ENCODE assay signal across 13 cellular contexts in genomic region chr1:58727363-58727762, GRCh38. TPM values are rescaled to one million over a fixed set of nuclear protein-coding genes. Genes with fewer than 3 reads are reported as not detected.
A peak's percentile ranks its signal among the peaks of the same experiment; 100 is the strongest.
DNase-seq lines count a peak whose midpoint lies in the region; ATAC-seq and TF ChIP-seq lines count a peak whose summit lies in the region.
"Had no signal": no experiment of that assay in that cellular context is flagged by ENCODE, and none has a peak within 500 bp of the region (broad histone marks: within the 10 kb centered on the region; RNA-seq: fewer than 3 reads in every experiment).

No MANE protein-coding gene starts in this region.

- no peaks in the 10 kb centered on the region for H3K27me3 ChIP-seq in skeletal muscle satellite cell (ENCODE audit: control insufficient read depth, insufficient read depth, low read length)
- H3K27me3 ChIP-seq: BE2C had no signal

- no peaks in the 10 kb centered on the region for H3K9me2 ChIP-seq in OCI-LY7 (ENCODE audit: insufficient read depth, low read length)

- no peaks in the 10 kb centered on the region for H3K9me3 Mint-ChIP-seq in activated CD4-positive, alpha-beta T cell treated with anti-CD3 and anti-CD28 coated beads, Interleukin-2, amount 10 ng/mL, durations not matched to agents 24 days and 14 days
- H3K9me3 Mint-ChIP-seq in activated CD4-positive, alpha-beta T cell treated with anti-CD3 and anti-CD28 coated beads, Interleukin-2, amount 10 ng/mL, durations not matched to agents 7 days and 5 days = no peaks in the 10 kb centered on the region
- H3K9me3 Mint-ChIP-seq: endodermal cell; nephron; stimulated activated naive B cell treated with anti-CD40 and anti-IgM and Interleukin-4, amounts not matched to agents 10 μg/mL and 1 μg/mL and 100 μg/mL, for 72 hours had no signal

- H4K20me1 ChIP-seq in OCI-LY7 (ENCODE audit: insufficient read depth, low read length) = no peaks in the 10 kb centered on the region

- H3K36me3 Mint-ChIP-seq in activated CD4-positive, alpha-beta T cell treated with anti-CD3 and anti-CD28 coated beads, Interleukin-2, amount 10 ng/mL, durations not matched to agents 24 days and 14 days (ENCODE audit: low read depth) = no peaks in the 10 kb centered on the region
- no peaks in the 10 kb centered on the region for H3K36me3 Mint-ChIP-seq in activated CD4-positive, alpha-beta T cell treated with anti-CD3 and anti-CD28 coated beads, Interleukin-2, amount 10 ng/mL, durations not matched to agents 7 days and 5 days (ENCODE audit: low read depth)
- H3K36me3 Mint-ChIP-seq: stimulated activated naive B cell treated with anti-CD40 and anti-IgM and Interleukin-4, amounts not matched to agents 10 μg/mL and 1 μg/mL and 100 μg/mL, for 72 hours had no signal

- BruUV-seq in OCI-LY7 (replicated peaks; lab: Mats Ljungman, UMichigan) = no TSS peak

- peak overlapping the region; percentile 53 for H3K9ac ChIP-seq in skeletal muscle satellite cell (ENCODE audit: low read depth, low read length)

- no peak for DNase-seq in activated CD4-positive, alpha-beta T cell treated with anti-CD3 and anti-CD28 coated beads, Interleukin-2, amount 10 ng/mL, durations not matched to agents 24 days and 14 days
- no peak for DNase-seq in activated CD4-positive, alpha-beta T cell treated with anti-CD3 and anti-CD28 coated beads, Interleukin-2, amount 10 ng/mL, durations not matched to agents 7 days and 5 days
- DNase-seq in OCI-LY7 (ENCODE audit: low spot score) = no peak
- DNase-seq in epithelial cell of prostate (ENCODE audit: low read depth, low spot score) = peak; percentile 89
- DNase-seq in hypothalamus (lab: John Stamatoyannopoulos, UW) = no peak
- DNase-seq in SHP77 (lab: John Stamatoyannopoulos, UW) = no peak
- DNase-seq: activated CD4-positive, CD25-positive, alpha-beta regulatory T cell treated with anti-CD3 and anti-CD28 coated beads, Interleukin-2, amount 50 U/mL, for 72 hours; BE2C; endodermal cell; stimulated activated naive B cell treated with anti-CD40 and anti-IgM and Interleukin-4, amounts not matched to agents 10 μg/mL and 1 μg/mL and 100 μg/mL, for 72 hours had no signal

- H3K4me2 ChIP-seq in OCI-LY7 (ENCODE audit: low read length) = peak overlapping the region; percentile 65; the same call in 1 of the 2 replicates
- H3K4me2 ChIP-seq in skeletal muscle satellite cell (ENCODE audit: low read length) = peak overlapping the region; percentile 67

- no peaks in the 10 kb centered on the region for H3K79me2 ChIP-seq in OCI-LY7 (ENCODE audit: insufficient read depth, low read depth, low read length)

- H3K27ac ChIP-seq in OCI-LY7 (ENCODE audit: low read depth, low read length, poor library complexity, severe bottlenecking) = peak overlapping the region; percentile 81
- peak overlapping the region; percentile 63 for H3K27ac ChIP-seq in epithelial cell of prostate

- peak overlapping the region; percentile 29 for H3K4me3 Mint-ChIP-seq in activated CD4-positive, alpha-beta T cell treated with anti-CD3 and anti-CD28 coated beads, Interleukin-2, amount 10 ng/mL, durations not matched to agents 24 days and 14 days
- H3K4me3 Mint-ChIP-seq in activated CD4-positive, alpha-beta T cell treated with anti-CD3 and anti-CD28 coated beads, Interleukin-2, amount 10 ng/mL, durations not matched to agents 7 days and 5 days = no peak overlapping the region
- H3K4me3 Mint-ChIP-seq: endodermal cell; nephron; stimulated activated naive B cell treated with anti-CD40 and anti-IgM and Interleukin-4, amounts not matched to agents 10 μg/mL and 1 μg/mL and 100 μg/mL, for 72 hours had no signal

- intact Hi-C loops in activated CD4-positive, alpha-beta T cell treated with anti-CD3 and anti-CD28 coated beads, Interleukin-2, amount 10 ng/mL, durations not matched to agents 24 days and 14 days (cut with micrococcal nuclease) = no loop called here
- intact Hi-C loops in OCI-LY7 (cut with micrococcal nuclease; ENCODE audit: unreplicated experiment) = loop anchor here (5.0 kb wide), 2 partner anchors 90 to 200 kb away; no protein-coding TSS in a partner anchor

- no peaks in the 10 kb centered on the region for H3K27me3 Mint-ChIP-seq in activated CD4-positive, alpha-beta T cell treated with anti-CD3 and anti-CD28 coated beads, Interleukin-2, amount 10 ng/mL, durations not matched to agents 24 days and 14 days
- H3K27me3 Mint-ChIP-seq in activated CD4-positive, alpha-beta T cell treated with anti-CD3 and anti-CD28 coated beads, Interleukin-2, amount 10 ng/mL, durations not matched to agents 7 days and 5 days = no peaks in the 10 kb centered on the region
- H3K27me3 Mint-ChIP-seq: stimulated activated naive B cell treated with anti-CD40 and anti-IgM and Interleukin-4, amounts not matched to agents 10 μg/mL and 1 μg/mL and 100 μg/mL, for 72 hours had no signal

- no peak for TF ChIP-seq CTCF in OCI-LY7 (conservative IDR thresholded peaks at IDR 0.05; ENCODE audit: low read length)

- no peak overlapping the region for H3K4me3 ChIP-seq in OCI-LY7 (ENCODE audit: low read depth, low read length, poor library complexity, severe bottlenecking)
- no peak overlapping the region for H3K4me3 ChIP-seq in skeletal muscle satellite cell (ENCODE audit: low read length)

- peak overlapping the region; percentile 94; the same call in 1 of the 2 replicates for H2AFZ ChIP-seq in OCI-LY7 (ENCODE audit: low read length)

- no peaks in the 10 kb centered on the region for H3K9me3 ChIP-seq in OCI-LY7 (ENCODE audit: low read length)
- no peaks in the 10 kb centered on the region for H3K9me3 ChIP-seq in skeletal muscle satellite cell (replicated peaks; ENCODE audit: low read length)
- H3K9me3 ChIP-seq: BE2C had no signal

- no peak for ATAC-seq in HG03097 (IDR thresholded peaks at IDR 0.05; ENCODE audit: low FRiP score, unreplicated experiment)

- CTCF ChIA-PET in activated CD4-positive, alpha-beta T cell treated with anti-CD3 and anti-CD28 coated beads, Interleukin-2, amount 10 ng/mL, durations not matched to agents 7 days and 5 days (lab: Charles Lee) = interaction anchor here (1.0 to 1.6 kb wide), 6 partner anchors 8 to 1032 kb away, joined by 3 to 6 read pairs (median 4); partner anchors contain the start of gene MYSM1
- CTCF ChIA-PET in OCI-LY7 (lab: Charles Lee; ENCODE audit: unreplicated experiment) = no interaction called here

- H3K27ac Mint-ChIP-seq in activated CD4-positive, alpha-beta T cell treated with anti-CD3 and anti-CD28 coated beads, Interleukin-2, amount 10 ng/mL, durations not matched to agents 24 days and 14 days = peak overlapping the region; percentile 50
- no peak overlapping the region for H3K27ac Mint-ChIP-seq in activated CD4-positive, alpha-beta T cell treated with anti-CD3 and anti-CD28 coated beads, Interleukin-2, amount 10 ng/mL, durations not matched to agents 7 days and 5 days
- H3K27ac Mint-ChIP-seq: endodermal cell; nephron; stimulated activated naive B cell treated with anti-CD40 and anti-IgM and Interleukin-4, amounts not matched to agents 10 μg/mL and 1 μg/mL and 100 μg/mL, for 72 hours had no signal

- H3K36me3 ChIP-seq in OCI-LY7 (ENCODE audit: insufficient read depth, low read length) (no peaks in the 10 kb centered on the region), skeletal muscle satellite cell (ENCODE audit: insufficient read depth, low read length) (no peaks in the 10 kb centered on the region)
- H3K36me3 ChIP-seq: BE2C had no signal

- POLR2A ChIA-PET in activated CD4-positive, alpha-beta T cell treated with anti-CD3 and anti-CD28 coated beads, Interleukin-2, amount 10 ng/mL, durations not matched to agents 7 days and 5 days (lab: Charles Lee) = no interaction called here
- POLR2A ChIA-PET in OCI-LY7 (lab: Charles Lee) = interaction anchor here (0.5 to 1.5 kb wide), 12 partner anchors 9 to 593 kb away, joined by 3 to 6 read pairs (median 4); no protein-coding TSS in a partner anchor

- H3K4me1 ChIP-seq in OCI-LY7 (ENCODE audit: insufficient read depth, low read length, poor library complexity, severe bottlenecking) = peaks cover 53% of the 10 kb centered on the region
- H3K4me1 ChIP-seq in skeletal muscle satellite cell (ENCODE audit: control insufficient read depth, insufficient read depth, low read length) = peaks cover 34% of the 10 kb centered on the region
- H3K4me1 ChIP-seq: BE2C had no signal

- peaks cover 21% of the 10 kb centered on the region for H3K4me1 Mint-ChIP-seq in activated CD4-positive, alpha-beta T cell treated with anti-CD3 and anti-CD28 coated beads, Interleukin-2, amount 10 ng/mL, durations not matched to agents 24 days and 14 days
- H3K4me1 Mint-ChIP-seq in activated CD4-positive, alpha-beta T cell treated with anti-CD3 and anti-CD28 coated beads, Interleukin-2, amount 10 ng/mL, durations not matched to agents 7 days and 5 days = peaks cover 23% of the 10 kb centered on the region
- H3K4me1 Mint-ChIP-seq: endodermal cell, nephron had no signal

RNA-seq across cellular contexts. Expression of gene MYSM1, which starts 27.5 kb away (rescaled TPM):
- total RNA-seq in activated CD4-positive, alpha-beta T cell treated with anti-CD3 and anti-CD28 coated beads, Interleukin-2, amount 10 ng/mL, durations not matched to agents 24 days and 14 days = 42.4 and 43.9 TPM in 2 replicates
- total RNA-seq in activated CD4-positive, alpha-beta T cell treated with anti-CD3 and anti-CD28 coated beads, Interleukin-2, amount 10 ng/mL, durations not matched to agents 7 days and 5 days = 10 to 100 TPM; 45.8 to 47.4 TPM
- total RNA-seq in OCI-LY7 (2014; rRNA removed; shearing (Covaris generic)) = 21.3 and 23.9 TPM in 2 replicates
- total RNA-seq in OCI-LY7 (2022) = 48.8 and 53.2 TPM in 2 replicates
- total RNA-seq in skeletal muscle satellite cell (2012; rRNA removed) = 12.0 and 19.3 TPM in 2 replicates

RNA-seq across cellular contexts. Expression of gene JUN, which starts 56.5 kb away (rescaled TPM):
- 51.6 and 52.6 TPM in 2 replicates for total RNA-seq in activated CD4-positive, alpha-beta T cell treated with anti-CD3 and anti-CD28 coated beads, Interleukin-2, amount 10 ng/mL, durations not matched to agents 24 days and 14 days
- 10 to 100 TPM; 30.1 to 35.6 TPM for total RNA-seq in activated CD4-positive, alpha-beta T cell treated with anti-CD3 and anti-CD28 coated beads, Interleukin-2, amount 10 ng/mL, durations not matched to agents 7 days and 5 days
- total RNA-seq in OCI-LY7 (2014; rRNA removed; shearing (Covaris generic)) = 7.7 and 8.1 TPM in 2 replicates
- 4.2 and 5.3 TPM in 2 replicates for total RNA-seq in OCI-LY7 (2022)
- total RNA-seq in skeletal muscle satellite cell (2012; rRNA removed) = 95.8 and 119 TPM in 2 replicates
